ENCODE assay signal across 1 cellular context in genomic region chr17:67256075-67256732, GRCh38.
TF ChIP-seq lines count a peak whose summit lies in the region.

No MANE protein-coding gene starts in this region.

TF ChIP-seq in HepG2, 621 proteins besides CTCF, POLR2A, EP300 and RAD21:
- peak; percentile 44; the same call in 1 of the 2 replicates for TF ChIP-seq ZNF121 (CRISPR knock-in tag; IDR thresholded peaks at IDR 0.05)
- 0 out of 2 replicates have a peak, but pooled peaks have one; percentile 12 for TF ChIP-seq MAFG (CRISPR knock-in tag; IDR thresholded peaks at IDR 0.05)
- no peak for TF ChIP-seq KLF16 (CRISPR knock-in tag; IDR thresholded peaks at IDR 0.05)
- peak; percentile 74 to 90 for TF ChIP-seq MAFK (conservative IDR thresholded peaks at IDR 0.05 in 1 of 2, IDR thresholded peaks at IDR 0.05 in 1 of 2; ENCODE audit: low read length in 2 of 2)
- peak; percentile 70 for TF ChIP-seq MAFF (IDR thresholded peaks at IDR 0.05; ENCODE audit: low read depth, low read length)
